In genomic region chr1:51684776-51685175, GRCh38 we compare ENCODE assay signal across 1 cellular context.
A peak's percentile ranks its signal among the peaks of the same experiment; 100 is the strongest.
TF ChIP-seq lines count a peak whose summit lies in the region.

No MANE protein-coding gene starts in this region.

TF ChIP-seq in HepG2, 621 proteins besides CTCF, POLR2A, EP300 and RAD21 (continued from another document):
- TF ChIP-seq UBTF (CRISPR knock-in tag; IDR thresholded peaks at IDR 0.05) (no peak), NR2F1 (CRISPR knock-in tag; IDR thresholded peaks at IDR 0.05) (peak in 1 of 2 experiments; percentile 36; a peak in 1 of 4 replicates), MED13 (CRISPR knock-in tag; IDR thresholded peaks at IDR 0.05) (no peak)
